In genomic region chr7:22860337-22860736, GRCh38 we compare ENCODE assay signal across 9 cellular contexts. TPM values are rescaled to one million over a fixed set of nuclear protein-coding genes. Genes with fewer than 3 reads are reported as not detected.
DNase-seq lines count a peak whose midpoint lies in the region; ATAC-seq, FAIRE-seq and TF ChIP-seq lines count a peak whose summit lies in the region.
"Had no signal": no experiment of that assay in that cellular context is flagged by ENCODE, and none has a peak within 500 bp of the region (broad histone marks: within the 10 kb centered on the region; RNA-seq: fewer than 3 reads in every experiment).

No MANE protein-coding gene starts in this region.

- no peak for TF ChIP-seq CTCF in brain microvascular endothelial cell (IDR thresholded peaks at IDR 0.05; ENCODE audit: low read depth, low read length, missing control alignments)
- no peak for TF ChIP-seq CTCF in sigmoid colon (IDR thresholded peaks at IDR 0.05)
- no peak for TF ChIP-seq CTCF in dorsolateral prefrontal cortex (IDR thresholded peaks at IDR 0.05 in 54 of 56, conservative IDR thresholded peaks at IDR 0.05 in 2 of 56; ENCODE audit: low read depth in 1 of 56, partially characterized antibody in 56 of 56)

- no peak overlapping the region for H2AFZ ChIP-seq in GM23248

- no peaks in the 10 kb centered on the region for H4K20me1 ChIP-seq in GM23248 (ENCODE audit: insufficient read depth)

- TF ChIP-seq EP300 in sigmoid colon (IDR thresholded peaks at IDR 0.05), result no peak

- TF ChIP-seq POLR2A in sigmoid colon (IDR thresholded peaks at IDR 0.05), result no peak

- H3K27ac ChIP-seq in GM23248 (peak overlapping the region; percentile 98), brain microvascular endothelial cell (peak overlapping the region; percentile 99), sigmoid colon (peak overlapping the region; percentile 44 to 98 (median 86)), dorsolateral prefrontal cortex (peak overlapping the region in 10 of 59 donors; percentile 1 to 54 (median 22))

- no peak for DNase-seq in GM23248
- peak; percentile 86 for DNase-seq in NCI-H82 (lab: John Stamatoyannopoulos, UW)
- no peak for DNase-seq in brain microvascular endothelial cell
- DNase-seq in sigmoid colon, result no peak
- no peak for DNase-seq in dorsolateral prefrontal cortex
- no peak for DNase-seq in frontal cortex (ENCODE audit: low spot score in 2 of 2)
- DNase-seq: effector CD4-positive, alpha-beta T cell; NCI-H2107 had no signal

- H3K27me3 ChIP-seq in GM23248 (replicated peaks; ENCODE audit: insufficient read depth) (no peaks in the 10 kb centered on the region), brain microvascular endothelial cell (replicated peaks) (no peaks in the 10 kb centered on the region), sigmoid colon (no peaks in the 10 kb centered on the region), dorsolateral prefrontal cortex (peaks cover 0 to 3% (median 0%) of the 10 kb centered on the region in 45 donors)

- intact Hi-C loops in sigmoid colon (cut with DNase I) (no loop called here), dorsolateral prefrontal cortex (cut with DNase I) (no loop called here)

- H3K9me3 ChIP-seq in GM23248 (ENCODE audit: low read depth) (no peaks in the 10 kb centered on the region), sigmoid colon (no peaks in the 10 kb centered on the region)

- no peaks in the 10 kb centered on the region for H3K9me2 ChIP-seq in GM23248 (ENCODE audit: insufficient read depth)

- H3F3A ChIP-seq in GM23248 (ENCODE audit: insufficient read depth), result peaks cover 81% of the 10 kb centered on the region

- no peak for ATAC-seq in HG03521 (IDR thresholded peaks at IDR 0.05; ENCODE audit: unreplicated experiment)

- no peak overlapping the region for H3K4me3 ChIP-seq in GM23248
- H3K4me3 ChIP-seq in brain microvascular endothelial cell (ENCODE audit: low read depth, low read length), result no peak overlapping the region
- H3K4me3 ChIP-seq in sigmoid colon, result no peak overlapping the region
- H3K4me3 ChIP-seq in dorsolateral prefrontal cortex, result no peak overlapping the region

- H3K9ac ChIP-seq in GM23248, result peak overlapping the region; percentile 72

- peaks cover 15% of the 10 kb centered on the region for H3K79me2 ChIP-seq in GM23248 (ENCODE audit: insufficient read depth)

- H3K36me3 ChIP-seq in GM23248 (ENCODE audit: low read depth), result peaks cover 26% of the 10 kb centered on the region
- H3K36me3 ChIP-seq in brain microvascular endothelial cell (replicated peaks), result peaks cover 2% of the 10 kb centered on the region
- peaks cover 0 to 21% (median 2%) of the 10 kb centered on the region in 4 donors for H3K36me3 ChIP-seq in sigmoid colon

- H3K4me1 ChIP-seq in GM23248 (ENCODE audit: insufficient read depth), result peaks cover 61% of the 10 kb centered on the region
- H3K4me1 ChIP-seq in sigmoid colon, result peaks cover 0 to 46% (median 36%) of the 10 kb centered on the region in 4 donors

- WGBS in GM23248 (ENCODE audit: low coverage in 1 of 2, low lambda C conversion rate in 2 of 2, missing lambda C conversion rate in 2 of 2), 2 experiments, result 51 to 52% methylated on average over 2 of the region's 2 CpGs
- WGBS in sigmoid colon, 2 donors, result 87 to 92% methylated on average over 2 of the region's 2 CpGs

- H3K4me2 ChIP-seq in GM23248 (ENCODE audit: unreplicated experiment), result peak overlapping the region; percentile 63

- in situ Hi-C loops in GM23248 (cut with MboI), result no loop called here
- in situ Hi-C loops in brain microvascular endothelial cell (cut with HindIII; ENCODE audit: low pct_ligation_motif_present, low sequenced_read_pairs), result loop anchor here (25.0 kb wide), 1 partner anchor 202 kb away; no protein-coding TSS in a partner anchor

- FAIRE-seq in frontal cortex (lab: Jason Lieb, UNC), result no peak

RNA-seq across cellular contexts. Expression of gene TOMM7, which starts 37.7 kb away (rescaled TPM):
- 84.1 and 132 TPM in 2 replicates for total RNA-seq in GM23248 (2014; rRNA removed; shearing (Covaris generic))
- 376 and 408 TPM in 2 replicates for polyA plus RNA-seq in GM23248 (2016; fragmentation: Nextera tagmentation; extraction: Ambion mirVana)
- 100 to 1,000 TPM; 148 to 341 (median 277) TPM for total RNA-seq in sigmoid colon
- 100 to 1,000 TPM; 324 to 625 (median 452) TPM for polyA plus RNA-seq in sigmoid colon
- 100 to 1,000 TPM; 155 to 488 (median 296) TPM for total RNA-seq in dorsolateral prefrontal cortex
- 172 TPM for total RNA-seq in frontal cortex
